In the genomic region with DNA sequence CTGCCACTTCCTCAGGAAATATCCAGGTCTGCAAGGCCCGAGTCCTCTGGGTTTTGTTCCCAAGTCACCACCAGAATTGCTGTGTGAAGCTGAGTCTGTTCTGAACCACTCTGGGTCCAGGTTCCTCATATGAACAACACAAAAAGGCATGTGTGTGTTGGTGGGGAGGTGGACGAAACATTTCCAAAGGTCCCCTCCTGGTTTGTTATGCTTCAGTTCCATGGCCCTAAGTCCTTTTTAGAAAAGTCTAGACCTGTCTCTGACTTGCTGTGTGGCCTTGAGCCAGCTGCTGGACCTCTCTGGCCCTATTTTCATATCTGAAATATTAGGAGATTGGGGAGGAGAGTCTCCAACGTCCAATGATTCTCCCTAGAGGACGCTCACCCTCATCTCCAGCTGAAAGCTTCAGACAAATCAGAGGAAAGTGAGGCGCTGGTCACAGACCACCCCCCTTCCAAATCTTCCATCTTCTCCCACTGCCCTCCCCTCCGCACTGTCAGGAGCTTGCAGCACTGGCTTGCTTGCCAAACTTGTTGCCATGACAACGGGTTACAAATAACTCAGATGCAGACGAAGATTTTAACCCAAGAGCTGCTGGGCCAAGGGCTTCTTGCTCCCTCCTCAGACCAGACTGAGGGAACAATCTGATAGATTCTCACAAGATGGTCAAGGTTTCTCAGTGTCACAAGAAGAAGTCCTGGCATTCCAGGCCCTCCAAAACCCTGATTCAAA, we compare ENCODE assay signal across 9 cellular contexts.
DNase-seq lines count a peak whose midpoint lies in the region; ATAC-seq, FAIRE-seq and TF ChIP-seq lines count a peak whose summit lies in the region.
"Had no signal": no experiment of that assay in that cellular context is flagged by ENCODE, and none has a peak within 500 bp of the region (broad histone marks: within the 10 kb centered on the region; RNA-seq: fewer than 3 reads in every experiment).

No MANE protein-coding gene starts in this region.

- no peak overlapping the region for H3K27ac ChIP-seq in kidney (ENCODE audit: low read depth in 2 of 2, low read length in 2 of 2)
- H3K27ac ChIP-seq: Peyer's patch had no signal

- no peak overlapping the region for H3K27ac Mint-ChIP-seq in nephron progenitor cell

- H3K36me3 Mint-ChIP-seq in nephron progenitor cell (ENCODE audit: low read depth), result peaks cover 11% of the 10 kb centered on the region

- peak; percentile 45 for DNase-seq in G401 (ENCODE audit: low spot score)
- DNase-seq in NCI-H446 treated with DMSO at 0.1 percent for 48 hours (lab: John Stamatoyannopoulos, UW), result peak; percentile 7
- DNase-seq in dermis blood vessel endothelial cell, result peak; percentile 20
- peak; percentile 14 for DNase-seq in nephron progenitor cell
- no peak for DNase-seq in kidney
- DNase-seq: Peyer's patch; stimulated activated CD4-positive, alpha-beta T cell treated with anti-CD3 and anti-CD28 coated beads, Interleukin-12 subunit alpha, Interleukin-12 subunit beta, amount 100 ng/mL, for 4 hours had no signal

- H3K9me3 ChIP-seq in kidney (ENCODE audit: control insufficient read depth in 1 of 2, low read length in 2 of 2), result no peaks in the 10 kb centered on the region
- H3K9me3 ChIP-seq: Peyer's patch had no signal

- no peak overlapping the region for H3K4me3 Mint-ChIP-seq in nephron progenitor cell

- ATAC-seq in HG02938 (IDR thresholded peaks at IDR 0.05; ENCODE audit: unreplicated experiment) (no peak), GM18870 (IDR thresholded peaks at IDR 0.05; ENCODE audit: unreplicated experiment) (no peak)

- TF ChIP-seq CTCF in nephron progenitor cell (IDR thresholded peaks at IDR 0.05) (no peak), kidney (IDR thresholded peaks at IDR 0.05; ENCODE audit: borderline replicate concordance, extremely low read depth, insufficient read depth) (no peak)

- H3K4me1 Mint-ChIP-seq in nephron progenitor cell, result peaks cover 5% of the 10 kb centered on the region

- H3K27me3 Mint-ChIP-seq in nephron progenitor cell (ENCODE audit: low read depth, poor library complexity), result peaks cover 13% of the 10 kb centered on the region

- H3K9ac ChIP-seq in kidney (ENCODE audit: low read length in 2 of 2), result no peak overlapping the region

- no peak for FAIRE-seq in kidney (lab: Jason Lieb, UNC)

- no peak overlapping the region for H3K4me3 ChIP-seq in kidney (ENCODE audit: low read length in 2 of 2)
- H3K4me3 ChIP-seq: Peyer's patch had no signal

- intact Hi-C loops in kidney (cut with DNase I), result no loop called here

- in situ Hi-C loops in G401 (cut with HindIII; ENCODE audit: low sequenced_read_pairs), result no loop called here

- H3K4me1 ChIP-seq in kidney (ENCODE audit: control insufficient read depth in 1 of 2, insufficient read depth in 1 of 2, low read depth in 1 of 2, low read length in 2 of 2), result no peaks in the 10 kb centered on the region
- H3K4me1 ChIP-seq: Peyer's patch had no signal

- peaks cover 58% of the 10 kb centered on the region for H3K9me3 Mint-ChIP-seq in nephron progenitor cell

- H3K36me3 ChIP-seq in kidney (ENCODE audit: control insufficient read depth in 1 of 2, insufficient read depth in 2 of 2, low read length in 2 of 2), result no peaks in the 10 kb centered on the region
- H3K36me3 ChIP-seq: Peyer's patch had no signal
